18 cellular contexts compared by ENCODE assay signal in genomic region chr5:154947778-154948177, GRCh38.
"Had no signal": no experiment of that assay in that cellular context is flagged by ENCODE, and none has a peak within 500 bp of the region (broad histone marks: within the 10 kb centered on the region; RNA-seq: fewer than 3 reads in every experiment).

No MANE protein-coding gene starts in this region.

- H3K4me3 ChIP-seq: ascending aorta, coronary artery, lower lobe of right lung, neural progenitor cell, tibial nerve had no signal

- H3K9me3 ChIP-seq: ascending aorta, lower lobe of right lung, tibial nerve had no signal

- H3K27me3 ChIP-seq: ascending aorta, neural progenitor cell, tibial nerve had no signal

- ATAC-seq: activated CD8-positive, alpha-beta T cell treated with anti-CD3 and anti-CD28 coated beads, Interleukin-2, amount 10 ng/mL, durations not matched to agents 7 days and 5 days; activated naive CD4-positive, alpha-beta T cell treated with anti-CD3 and anti-CD28 coated beads, Interleukin-2, amount 50 U/mL, for 72 hours; left lobe of liver; lower lobe of right lung; naive thymus-derived CD8-positive, alpha-beta T cell; stimulated activated naive CD8-positive, alpha-beta T cell treated with anti-CD3 and anti-CD28 coated beads, Interleukin-15, Interleukin-2, amounts not matched to agents 100 U/mL and 50 U/mL, for 24 hours; T-cell had no signal

- DNase-seq: activated CD4-positive, alpha-beta T cell treated with anti-CD3 and anti-CD28 coated beads, Interleukin-2, amount 50 U/mL, for 1 hour; activated CD4-positive, CD25-positive, alpha-beta regulatory T cell treated with anti-CD3 and anti-CD28 coated beads, Interleukin-2, amount 50 U/mL, for 72 hours; activated CD8-positive, alpha-beta T cell treated with anti-CD3 and anti-CD28 coated beads, Interleukin-2, amount 10 ng/mL, durations not matched to agents 7 days and 5 days; activated gamma-delta T cell treated with Interleukin-2 at 50 U/mL for 16 hours; activated T-cell treated with anti-CD3 and anti-CD28 coated beads, Interleukin-2, amount 50 U/mL, for 1 hour; kidney; lower lobe of right lung; naive thymus-derived CD8-positive, alpha-beta T cell; stimulated activated CD4-positive, alpha-beta T cell treated with anti-CD3 and anti-CD28 coated beads, Interleukin-4, amount 100 ng/mL, for 24 hours; stimulated activated naive CD8-positive, alpha-beta T cell treated with anti-CD3 and anti-CD28 coated beads, Interleukin-15, Interleukin-2, amounts not matched to agents 100 U/mL and 50 U/mL, for 24 hours; T-cell; WERI-Rb-1 had no signal

- H3K4me1 ChIP-seq: neural progenitor cell had no signal

- H3K27ac ChIP-seq: ascending aorta, coronary artery, lower lobe of right lung, neural progenitor cell, WERI-Rb-1 had no signal

- H3K36me3 ChIP-seq: neural progenitor cell, WERI-Rb-1 had no signal
